ENCODE assay signal across 1 cellular context in the genomic region with DNA sequence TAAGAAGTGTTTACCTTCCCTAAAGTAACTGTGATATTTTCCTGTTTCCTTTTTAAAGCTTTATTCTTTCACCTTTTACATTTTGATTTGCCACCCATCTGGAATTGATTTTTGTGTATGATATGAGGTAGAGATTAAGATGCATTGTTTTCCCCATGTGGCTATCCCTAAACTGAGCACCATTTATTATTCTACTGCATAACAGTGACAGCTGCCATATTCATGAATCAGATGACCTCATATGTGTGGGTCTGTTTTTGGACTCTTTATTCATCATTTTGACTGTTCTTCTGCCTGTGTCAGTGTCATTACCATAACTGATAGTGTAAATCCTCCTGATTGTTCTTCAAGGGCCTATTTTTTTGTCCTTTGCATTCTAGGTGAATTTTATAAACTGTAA.
TF ChIP-seq lines count a peak whose summit lies in the region.

No MANE protein-coding gene starts in this region.

TF ChIP-seq in K562, 482 proteins besides CTCF, POLR2A, EP300 and RAD21 (continued from another document):
- TF ChIP-seq, protein P1, sequence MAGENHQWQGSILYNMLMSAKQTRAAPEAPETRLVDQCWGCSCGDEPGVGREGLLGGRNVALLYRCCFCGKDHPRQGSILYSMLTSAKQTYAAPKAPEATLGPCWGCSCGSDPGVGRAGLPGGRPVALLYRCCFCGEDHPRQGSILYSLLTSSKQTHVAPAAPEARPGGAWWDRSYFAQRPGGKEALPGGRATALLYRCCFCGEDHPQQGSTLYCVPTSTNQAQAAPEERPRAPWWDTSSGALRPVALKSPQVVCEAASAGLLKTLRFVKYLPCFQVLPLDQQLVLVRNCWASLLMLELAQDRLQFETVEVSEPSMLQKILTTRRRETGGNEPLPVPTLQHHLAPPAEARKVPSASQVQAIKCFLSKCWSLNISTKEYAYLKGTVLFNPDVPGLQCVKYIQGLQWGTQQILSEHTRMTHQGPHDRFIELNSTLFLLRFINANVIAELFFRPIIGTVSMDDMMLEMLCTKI (IDR thresholded peaks at IDR 0.05; ENCODE audit: partially characterized antibody): no peak
- TF ChIP-seq NR3C1 (CRISPR knock-in tag; IDR thresholded peaks at IDR 0.05) (no peak), ARNT (IDR thresholded peaks at IDR 0.05) (no peak), TBL1XR1 (IDR thresholded peaks at IDR 0.05; ENCODE audit: low read length in 2 of 2) (no peak), ZNF583 (CRISPR knock-in tag; IDR thresholded peaks at IDR 0.05) (no peak), MEIS2 (IDR thresholded peaks at IDR 0.05; ENCODE audit: partially characterized antibody) (peak; percentile 60), ZNF23 (CRISPR knock-in tag; IDR thresholded peaks at IDR 0.05) (no peak), NR2F6 (CRISPR knock-in tag; IDR thresholded peaks at IDR 0.05) (no peak), CHD1 (IDR thresholded peaks at IDR 0.05; ENCODE audit: low read length) (no peak), BRF1 (IDR thresholded peaks at IDR 0.05; ENCODE audit: borderline replicate concordance, extremely low read depth, insufficient read length) (no peak), CEBPG (CRISPR knock-in tag; IDR thresholded peaks at IDR 0.05) (no peak), CEBPG (tag; conservative IDR thresholded peaks at IDR 0.05 in 1 of 2, IDR thresholded peaks at IDR 0.05 in 1 of 2) (no peak), ZNF57 (CRISPR knock-in tag; IDR thresholded peaks at IDR 0.05) (no peak), NFE2 (IDR thresholded peaks at IDR 0.05; ENCODE audit: low read depth) (no peak), ZKSCAN1 (IDR thresholded peaks at IDR 0.05; ENCODE audit: low read depth, low read length) (no peak), SETDB1 (IDR thresholded peaks at IDR 0.05; ENCODE audit: low read length) (no peak), ZSCAN29 (IDR thresholded peaks at IDR 0.05) (no peak), NBN (IDR thresholded peaks at IDR 0.05; ENCODE audit: low read depth) (no peak), PRMT5 (CRISPR knock-in tag; IDR thresholded peaks at IDR 0.05) (no peak), IRF2 (CRISPR knock-in tag; IDR thresholded peaks at IDR 0.05) (no peak), NFXL1 (CRISPR knock-in tag; IDR thresholded peaks at IDR 0.05) (no peak), ZNF551 (CRISPR knock-in tag; IDR thresholded peaks at IDR 0.05) (no peak), ZNF217 (CRISPR knock-in tag; IDR thresholded peaks at IDR 0.05) (no peak), COPS2 (conservative IDR thresholded peaks at IDR 0.05) (no peak)
- TF ChIP-seq, protein P2, sequence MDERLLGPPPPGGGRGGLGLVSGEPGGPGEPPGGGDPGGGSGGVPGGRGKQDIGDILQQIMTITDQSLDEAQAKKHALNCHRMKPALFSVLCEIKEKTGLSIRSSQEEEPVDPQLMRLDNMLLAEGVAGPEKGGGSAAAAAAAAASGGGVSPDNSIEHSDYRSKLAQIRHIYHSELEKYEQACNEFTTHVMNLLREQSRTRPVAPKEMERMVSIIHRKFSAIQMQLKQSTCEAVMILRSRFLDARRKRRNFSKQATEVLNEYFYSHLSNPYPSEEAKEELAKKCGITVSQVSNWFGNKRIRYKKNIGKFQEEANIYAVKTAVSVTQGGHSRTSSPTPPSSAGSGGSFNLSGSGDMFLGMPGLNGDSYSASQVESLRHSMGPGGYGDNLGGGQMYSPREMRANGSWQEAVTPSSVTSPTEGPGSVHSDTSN (CRISPR knock-in tag; IDR thresholded peaks at IDR 0.05; ENCODE audit: low read depth): no peak
- TF ChIP-seq, protein P2 (tag; conservative IDR thresholded peaks at IDR 0.05; ENCODE audit: low read depth): peak; percentile 70
- TF ChIP-seq, protein P3, sequence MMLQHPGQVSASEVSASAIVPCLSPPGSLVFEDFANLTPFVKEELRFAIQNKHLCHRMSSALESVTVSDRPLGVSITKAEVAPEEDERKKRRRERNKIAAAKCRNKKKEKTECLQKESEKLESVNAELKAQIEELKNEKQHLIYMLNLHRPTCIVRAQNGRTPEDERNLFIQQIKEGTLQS (IDR thresholded peaks at IDR 0.05): 0 out of 2 replicates have a peak, but pooled peaks have one; percentile 10
- TF ChIP-seq, protein P3 (CRISPR knock-in tag; conservative IDR thresholded peaks at IDR 0.05): no peak
- TF ChIP-seq, protein P4, sequence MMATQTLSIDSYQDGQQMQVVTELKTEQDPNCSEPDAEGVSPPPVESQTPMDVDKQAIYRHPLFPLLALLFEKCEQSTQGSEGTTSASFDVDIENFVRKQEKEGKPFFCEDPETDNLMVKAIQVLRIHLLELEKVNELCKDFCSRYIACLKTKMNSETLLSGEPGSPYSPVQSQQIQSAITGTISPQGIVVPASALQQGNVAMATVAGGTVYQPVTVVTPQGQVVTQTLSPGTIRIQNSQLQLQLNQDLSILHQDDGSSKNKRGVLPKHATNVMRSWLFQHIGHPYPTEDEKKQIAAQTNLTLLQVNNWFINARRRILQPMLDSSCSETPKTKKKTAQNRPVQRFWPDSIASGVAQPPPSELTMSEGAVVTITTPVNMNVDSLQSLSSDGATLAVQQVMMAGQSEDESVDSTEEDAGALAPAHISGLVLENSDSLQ (IDR thresholded peaks at IDR 0.05): 0 out of 2 replicates have a peak, but pooled peaks have one; percentile 13
- TF ChIP-seq, protein P5, sequence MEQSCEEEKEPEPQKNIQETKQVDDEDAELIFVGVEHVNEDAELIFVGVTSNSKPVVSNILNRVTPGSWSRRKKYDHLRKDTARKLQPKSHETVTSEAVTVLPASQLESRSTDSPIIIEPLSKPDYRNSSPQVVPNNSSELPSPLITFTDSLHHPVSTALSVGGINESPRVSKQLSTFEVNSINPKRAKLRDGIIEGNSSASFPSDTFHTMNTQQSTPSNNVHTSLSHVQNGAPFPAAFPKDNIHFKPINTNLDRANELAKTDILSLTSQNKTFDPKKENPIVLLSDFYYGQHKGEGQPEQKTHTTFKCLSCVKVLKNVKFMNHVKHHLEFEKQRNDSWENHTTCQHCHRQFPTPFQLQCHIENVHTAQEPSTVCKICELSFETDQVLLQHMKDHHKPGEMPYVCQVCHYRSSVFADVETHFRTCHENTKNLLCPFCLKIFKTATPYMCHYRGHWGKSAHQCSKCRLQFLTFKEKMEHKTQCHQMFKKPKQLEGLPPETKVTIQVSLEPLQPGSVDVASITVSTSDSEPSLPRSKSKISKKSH (CRISPR knock-in tag; IDR thresholded peaks at IDR 0.05): no peak
- TF ChIP-seq, protein P6, sequence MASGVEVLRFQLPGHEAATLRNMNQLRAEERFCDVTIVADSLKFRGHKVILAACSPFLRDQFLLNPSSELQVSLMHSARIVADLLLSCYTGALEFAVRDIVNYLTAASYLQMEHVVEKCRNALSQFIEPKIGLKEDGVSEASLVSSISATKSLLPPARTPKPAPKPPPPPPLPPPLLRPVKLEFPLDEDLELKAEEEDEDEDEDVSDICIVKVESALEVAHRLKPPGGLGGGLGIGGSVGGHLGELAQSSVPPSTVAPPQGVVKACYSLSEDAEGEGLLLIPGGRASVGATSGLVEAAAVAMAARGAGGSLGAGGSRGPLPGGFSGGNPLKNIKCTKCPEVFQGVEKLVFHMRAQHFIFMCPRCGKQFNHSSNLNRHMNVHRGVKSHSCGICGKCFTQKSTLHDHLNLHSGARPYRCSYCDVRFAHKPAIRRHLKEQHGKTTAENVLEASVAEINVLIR (CRISPR knock-in tag; IDR thresholded peaks at IDR 0.05): no peak
